ENCODE assay signal across 1 cellular context in the genomic region with DNA sequence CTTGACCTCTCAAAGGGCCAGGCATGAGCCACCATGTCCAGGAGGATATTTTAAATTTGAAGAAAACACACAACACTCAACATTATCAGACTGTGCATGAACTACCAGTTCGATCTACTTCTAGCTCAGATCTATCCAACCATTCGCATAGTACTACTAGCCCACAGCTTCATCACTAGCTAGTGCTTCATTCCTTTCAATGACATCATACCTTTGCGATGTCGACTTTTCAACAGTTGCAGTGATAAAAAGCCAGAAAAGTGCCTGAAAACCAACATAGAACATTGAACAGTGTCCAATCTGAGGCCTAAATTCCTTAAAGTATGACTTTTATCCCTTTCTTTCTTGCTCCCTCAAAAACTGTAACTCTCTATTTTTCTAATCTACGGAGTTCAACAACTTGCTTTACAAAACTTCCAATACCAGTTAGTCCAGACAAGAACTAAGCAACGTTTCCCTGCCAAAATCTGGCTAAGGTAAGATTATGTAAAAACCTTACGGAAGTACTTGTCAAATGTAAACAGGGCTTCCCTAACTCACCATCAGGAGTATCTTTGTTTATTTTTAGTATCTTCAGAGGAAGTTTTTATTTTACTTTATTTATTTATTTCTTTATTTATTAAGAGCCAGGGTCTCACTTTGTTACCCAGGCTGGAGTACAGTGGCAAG.
TF ChIP-seq lines count a peak whose summit lies in the region.

No MANE protein-coding gene starts in this region.

TF ChIP-seq in IMR-90, 13 proteins besides CTCF, POLR2A, EP300 and RAD21 (continued from another document):
- TF ChIP-seq BHLHE40 (IDR thresholded peaks at IDR 0.05; ENCODE audit: low read depth, low read length) = no peak
- TF ChIP-seq RCOR1 (IDR thresholded peaks at IDR 0.05; ENCODE audit: insufficient replicate concordance, low read length) = no peak
- no peak for TF ChIP-seq FOS (IDR thresholded peaks at IDR 0.05; ENCODE audit: low read depth, low read length)
- TF ChIP-seq ELK1 (IDR thresholded peaks at IDR 0.05; ENCODE audit: borderline replicate concordance, low read depth, low read length) = no peak
- no peak for TF ChIP-seq CEBPB (IDR thresholded peaks at IDR 0.05; ENCODE audit: low read depth, low read length)
- TF ChIP-seq, protein P1, sequence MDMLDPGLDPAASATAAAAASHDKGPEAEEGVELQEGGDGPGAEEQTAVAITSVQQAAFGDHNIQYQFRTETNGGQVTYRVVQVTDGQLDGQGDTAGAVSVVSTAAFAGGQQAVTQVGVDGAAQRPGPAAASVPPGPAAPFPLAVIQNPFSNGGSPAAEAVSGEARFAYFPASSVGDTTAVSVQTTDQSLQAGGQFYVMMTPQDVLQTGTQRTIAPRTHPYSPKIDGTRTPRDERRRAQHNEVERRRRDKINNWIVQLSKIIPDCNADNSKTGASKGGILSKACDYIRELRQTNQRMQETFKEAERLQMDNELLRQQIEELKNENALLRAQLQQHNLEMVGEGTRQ (IDR thresholded peaks at IDR 0.05; ENCODE audit: low read depth, low read length) = no peak
- TF ChIP-seq MAZ (IDR thresholded peaks at IDR 0.05; ENCODE audit: borderline replicate concordance, low read depth, low read length) = no peak
- no peak for TF ChIP-seq SMC3 (IDR thresholded peaks at IDR 0.05; ENCODE audit: low read depth, low read length)
- TF ChIP-seq MXI1 (IDR thresholded peaks at IDR 0.05; ENCODE audit: borderline replicate concordance, low read depth, low read length) = no peak
- no peak for TF ChIP-seq CHD1 (IDR thresholded peaks at IDR 0.05; ENCODE audit: low read depth, low read length)
TF ChIP-seq in IMR-90: peak in this region for 0.
